In the genomic region with DNA sequence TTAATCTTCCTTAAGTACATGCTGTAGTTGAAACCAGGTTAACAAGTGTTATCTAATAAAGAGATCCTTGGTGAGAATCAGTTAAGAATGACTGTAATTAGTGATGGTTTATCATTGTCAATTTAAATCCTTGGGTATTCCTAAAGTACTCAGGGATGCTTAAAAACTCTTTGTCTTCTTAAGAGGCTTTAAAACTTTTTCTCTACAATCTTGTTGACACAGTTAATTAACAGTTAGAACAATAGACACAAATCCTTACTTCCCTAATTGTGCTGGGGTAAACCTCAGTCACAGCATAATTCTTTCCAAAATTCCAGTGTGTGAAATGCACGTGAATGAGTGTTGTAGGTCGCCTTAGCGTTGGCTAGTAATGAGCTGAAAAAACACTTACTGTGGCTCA, we compare ENCODE assay signal across 22 cellular contexts.
"Had no signal": no experiment of that assay in that cellular context is flagged by ENCODE, and none has a peak within 500 bp of the region (broad histone marks: within the 10 kb centered on the region; RNA-seq: fewer than 3 reads in every experiment).

No MANE protein-coding gene starts in this region.

- H3K27ac Mint-ChIP-seq: nephron had no signal

- DNase-seq: cortex of kidney; effector CD4-positive, alpha-beta T cell; foreskin keratinocyte; kidney; mesenchymal stem cell; naive thymus-derived CD4-positive, alpha-beta T cell; stimulated activated CD4-positive, alpha-beta T cell treated with anti-CD3 and anti-CD28 coated beads, Interleukin-15, amount 100 ng/mL, for 24 hours; stimulated activated CD4-positive, alpha-beta T cell treated with anti-CD3 and anti-CD28 coated beads, Interleukin-2, amount 100 ng/mL, for 48 hours; stimulated activated naive CD4-positive, alpha-beta T cell; stimulated activated naive CD8-positive, alpha-beta T cell treated with anti-CD3 and anti-CD28 coated beads, Interleukin-15, amount 100 ng/mL, for 72 hours had no signal

- H3K4me1 ChIP-seq: foreskin keratinocyte, gastroesophageal sphincter, heart left ventricle, pancreas, right lobe of liver, suprapubic skin, transverse colon, vagina had no signal

- H3K27ac ChIP-seq: dorsolateral prefrontal cortex, epithelial cell of prostate, foreskin keratinocyte, gastroesophageal sphincter, hepatocyte, pancreas, suprapubic skin, vagina had no signal

- H3K4me3 ChIP-seq: gastroesophageal sphincter, hepatocyte, pancreas, right lobe of liver, suprapubic skin, transverse colon, vagina had no signal

- H3K36me3 Mint-ChIP-seq: naive thymus-derived CD4-positive, alpha-beta T cell had no signal

- H3K9me3 ChIP-seq: gastroesophageal sphincter, pancreas, right lobe of liver, suprapubic skin, transverse colon, vagina had no signal

- H3K36me3 ChIP-seq: gastroesophageal sphincter, heart left ventricle, pancreas, right lobe of liver, suprapubic skin, transverse colon, vagina had no signal

- H3K27me3 ChIP-seq: gastroesophageal sphincter, heart left ventricle, hepatocyte, pancreas, right lobe of liver, suprapubic skin, transverse colon, vagina had no signal

- H3K79me2 ChIP-seq: hepatocyte had no signal

- H2AFZ ChIP-seq: hepatocyte had no signal

- H3K4me1 Mint-ChIP-seq: nephron; stimulated activated naive CD8-positive, alpha-beta T cell treated with anti-CD3 and anti-CD28 coated beads, Interleukin-15, amount 100 ng/mL, for 72 hours had no signal

- ATAC-seq: esophagus mucosa; foreskin keratinocyte; stimulated activated naive CD8-positive, alpha-beta T cell treated with anti-CD3 and anti-CD28 coated beads, Interleukin-15, amount 100 ng/mL, for 72 hours had no signal

- H3K9me3 Mint-ChIP-seq: stimulated activated naive CD8-positive, alpha-beta T cell treated with anti-CD3 and anti-CD28 coated beads, Interleukin-15, amount 100 ng/mL, for 72 hours had no signal

- H3K4me3 Mint-ChIP-seq: nephron had no signal
